In the genomic region with DNA sequence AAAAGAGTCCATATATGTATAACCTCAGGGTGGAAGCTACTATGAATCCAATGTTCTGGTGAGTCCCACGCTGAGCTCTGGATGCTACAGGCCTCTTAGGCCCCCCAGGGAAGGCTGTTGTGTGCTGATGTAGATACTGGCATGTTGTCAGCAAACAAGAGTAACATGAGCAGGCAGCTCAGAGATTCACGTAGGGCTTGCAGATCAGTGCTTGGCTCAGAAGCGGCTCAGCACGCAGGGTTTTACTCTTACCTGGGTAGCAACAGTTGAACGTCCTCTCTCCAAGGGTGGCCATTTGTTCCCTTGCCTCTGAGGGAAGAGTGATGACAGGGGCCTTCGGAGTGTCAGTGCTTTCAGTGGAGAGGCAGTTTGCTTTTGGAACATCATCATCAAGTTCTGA, we compare ENCODE assay signal across 35 cellular contexts.
"Had no signal": no experiment of that assay in that cellular context is flagged by ENCODE, and none has a peak within 500 bp of the region (broad histone marks: within the 10 kb centered on the region; RNA-seq: fewer than 3 reads in every experiment).

No MANE protein-coding gene starts in this region.

- DNase-seq: Karpas-422, Kasumi-1, MG63, MM.1S, MV-4-11, NCI-H1048, NCI-H1092, NCI-H1092 treated with DMSO at 0.1 percent for 48 hours, NCI-H1105, NCI-H1105 treated with DMSO at 0.1 percent for 48 hours, NCI-H1417, NCI-H1417 treated with DMSO at 0.1 percent for 48 hours, NCI-H1436, NCI-H1436 treated with DMSO at 0.1 percent for 48 hours, NCI-H146, NCI-H1694, NCI-H1694 treated with DMSO at 0.1 percent for 48 hours, NCI-H187, NCI-H187 treated with DMSO at 0.1 percent for 48 hours, NCI-H1930, NCI-H2029, NCI-H2029 treated with DMSO at 0.1 percent for 48 hours, NCI-H2081, NCI-H2081 treated with DMSO at 0.1 percent for 48 hours, NCI-H2107, NCI-H2171, NCI-H2171 treated with DMSO at 0.1 percent for 48 hours, NCI-H2227 treated with DMSO at 0.1 percent for 48 hours, NCI-H226, NCI-H345, NCI-H446, NCI-H446 treated with DMSO at 0.1 percent for 48 hours, NCI-H510A, NCI-H510A treated with DMSO at 0.1 percent for 48 hours, NCI-H524 had no signal

- H3K9me3 ChIP-seq: MG63 had no signal

- H3K27me3 ChIP-seq: MG63 had no signal

- H3K36me3 ChIP-seq: MG63 had no signal

- H3K4me3 ChIP-seq: MG63 had no signal
